In the genomic region with DNA sequence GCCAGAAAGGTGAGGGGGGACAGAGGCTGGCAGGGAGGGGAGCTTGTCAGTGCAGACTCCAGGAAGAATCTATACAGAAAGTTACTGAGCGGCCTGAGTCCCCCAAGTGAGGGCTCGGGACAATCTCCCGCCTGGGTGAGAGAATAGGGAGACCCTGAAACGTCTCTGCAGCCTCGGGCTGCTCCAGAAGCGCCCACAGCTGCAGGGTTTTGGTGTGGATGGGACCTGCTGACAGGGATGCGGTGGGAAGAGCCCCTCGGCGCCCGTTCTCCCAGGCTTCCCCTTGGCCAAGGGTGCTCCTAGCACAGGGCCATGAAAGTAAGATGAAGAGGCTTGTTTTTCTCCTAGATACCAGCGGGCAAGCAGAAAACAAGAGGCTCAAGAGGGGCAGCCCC, we compare ENCODE assay signal across 8 cellular contexts. TPM values are rescaled to one million over a fixed set of nuclear protein-coding genes. Genes with fewer than 3 reads are reported as not detected.
DNase-seq lines count a peak whose midpoint lies in the region; ATAC-seq and TF ChIP-seq lines count a peak whose summit lies in the region.

No MANE protein-coding gene starts in this region.

- peaks cover 3% of the 10 kb centered on the region for H3K36me3 ChIP-seq in mucosa of descending colon (ENCODE audit: low read depth)

- POLR2A ChIA-PET in MCF 10A (lab: Yijun Ruan, JAX) = interaction anchor here (0.6 to 3.8 kb wide), 27 partner anchors 9 to 332 kb away, joined by 3 to 74 read pairs (median 4); a partner anchor contains a TSS

- peak overlapping the region; percentile 82 for H3K4me3 Mint-ChIP-seq in MCF 10A (ENCODE audit: unreplicated experiment)

- ATAC-seq in HG03558 (IDR thresholded peaks at IDR 0.05; ENCODE audit: extremely low read depth, unreplicated experiment) (peak; percentile 9), mucosa of descending colon (peak; percentile 10), GM19035 (IDR thresholded peaks at IDR 0.05; ENCODE audit: unreplicated experiment) (no peak), HG03175 (IDR thresholded peaks at IDR 0.05; ENCODE audit: unreplicated experiment) (no peak)

- peaks cover 26% of the 10 kb centered on the region for H3K4me1 ChIP-seq in mucosa of descending colon (ENCODE audit: low read depth)

- no peaks in the 10 kb centered on the region for H3K9me3 ChIP-seq in mucosa of descending colon

- TF ChIP-seq CTCF in AG09309 (IDR thresholded peaks at IDR 0.05; ENCODE audit: control insufficient read depth, insufficient read depth, low read depth, low read length, missing control alignments) (no peak), MCF 10A (IDR thresholded peaks at IDR 0.05; ENCODE audit: unreplicated experiment) (no peak), mucosa of descending colon (IDR thresholded peaks at IDR 0.05) (no peak)

- H3K27ac Mint-ChIP-seq in MCF 10A (ENCODE audit: low read depth, unreplicated experiment) = peak overlapping the region; percentile 94

- CTCF ChIA-PET in MCF 10A (lab: Yijun Ruan, JAX) = interaction anchor here (1.0 to 5.4 kb wide), 4 partner anchors 9 to 165 kb away, joined by 3 to 36 read pairs (median 6); a partner anchor contains a TSS

- peaks cover 28% of the 10 kb centered on the region for H3K4me1 Mint-ChIP-seq in MCF 10A (ENCODE audit: insufficient read depth, unreplicated experiment)

- DNase-seq in AG09309 (ENCODE audit: low read depth) (no peak), MCF 10A (ENCODE audit: unreplicated experiment) (no peak), mucosa of descending colon (no peak), cortex of kidney (lab: John Stamatoyannopoulos, UW) (no peak), NCI-H2171 (lab: John Stamatoyannopoulos, UW) (no peak)

- H3K36me3 Mint-ChIP-seq in MCF 10A (ENCODE audit: insufficient read depth, unreplicated experiment) = peaks cover 64% of the 10 kb centered on the region

- no peaks in the 10 kb centered on the region for H3K9me3 Mint-ChIP-seq in MCF 10A (ENCODE audit: unreplicated experiment)

- no TSS peak for BruUV-seq in MCF 10A (replicated peaks; lab: Mats Ljungman, UMichigan)

- H3K4me3 ChIP-seq in AG09309 (ENCODE audit: control insufficient read depth, low read depth, low read length) (peak overlapping the region; percentile 98), mucosa of descending colon (peak overlapping the region; percentile 90)

- H3K27me3 Mint-ChIP-seq in MCF 10A (ENCODE audit: insufficient read depth, unreplicated experiment) = no peaks in the 10 kb centered on the region

- intact Hi-C loops in MCF 10A (cut with micrococcal nuclease) = loop anchor here (5.0 kb wide), 2 partner anchors 115 to 180 kb away; a partner anchor contains a TSS
- intact Hi-C loops in mucosa of descending colon (cut with DNase I, micrococcal nuclease) = no loop called here

RNA-seq across cellular contexts. Expression of a gene that starts 0.7 kb away (rescaled TPM):
- total RNA-seq in MCF 10A (2022) (23.3 and 27.7 TPM in 2 replicates), mucosa of descending colon (10 to 100 TPM; 24.9 to 27.2 (median 27.2) TPM)

RNA-seq across cellular contexts. Expression of a gene that starts 14.4 kb away (rescaled TPM):
- total RNA-seq in MCF 10A (2022) = 30.4 and 39.9 TPM in 2 replicates
- total RNA-seq in mucosa of descending colon = 10 to 100 TPM; 20.3 to 29.1 (median 27.8) TPM

Comparison
In these comparisons a context has a peak if more than half of its experiments do, and no peak if none do; other contexts are left out.
1. ATAC-seq: peak in HG03558 (single experiment) and mucosa of descending colon (single experiment); none in GM19035 (single experiment) and HG03175 (single experiment).